ENCODE assay signal across 17 cellular contexts in the genomic region with DNA sequence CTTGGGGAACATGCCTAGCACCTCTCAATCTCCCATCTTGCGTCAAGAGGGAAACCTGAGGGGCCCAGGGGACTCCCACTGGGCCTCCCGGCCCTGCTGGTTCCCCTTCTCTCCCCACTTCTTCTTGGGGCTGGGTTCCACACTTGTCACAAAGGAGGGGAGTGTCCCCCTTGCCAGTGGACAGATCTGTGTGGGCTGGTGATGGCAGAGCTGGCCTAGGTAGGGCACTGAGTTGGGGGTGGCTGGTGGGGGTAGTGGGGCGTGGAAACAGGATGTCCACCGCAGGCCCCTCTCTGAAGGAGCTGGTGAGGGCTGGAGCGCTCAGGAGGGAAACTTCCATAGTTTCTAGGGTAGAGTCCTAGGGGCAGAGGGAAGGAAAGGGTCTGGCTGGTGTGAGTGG.
A peak's percentile ranks its signal among the peaks of the same experiment; 100 is the strongest.
DNase-seq lines count a peak whose midpoint lies in the region; ATAC-seq and TF ChIP-seq lines count a peak whose summit lies in the region.
"Had no signal": no experiment of that assay in that cellular context is flagged by ENCODE, and none has a peak within 500 bp of the region (broad histone marks: within the 10 kb centered on the region; RNA-seq: fewer than 3 reads in every experiment).

No MANE protein-coding gene starts in this region.

- no peak for ATAC-seq in upper lobe of right lung
- ATAC-seq in HG02840 (IDR thresholded peaks at IDR 0.05; ENCODE audit: low FRiP score, unreplicated experiment) = no peak

- no peak overlapping the region for H3K27ac ChIP-seq in ovary
- no peak overlapping the region for H3K27ac ChIP-seq in upper lobe of right lung
- H3K27ac ChIP-seq: C4-2B, left ventricle myocardium inferior had no signal

- TF ChIP-seq POLR2A in ovary (IDR thresholded peaks at IDR 0.05) = no peak

- H3K4me3 Mint-ChIP-seq in dendritic cell treated with granulocyte-macrophage colony-stimulating factor and Interleukin-4, amounts not matched to agents 40 ng/mL and 50 ng/mL, for 4 days = no peak overlapping the region
- no peak overlapping the region for H3K4me3 Mint-ChIP-seq in activated T-helper 2 cell treated with anti-CD3 and anti-CD28 coated beads, Interferon-gamma antibody, Interleukin-2, Interleukin-4, amounts not matched to agents 10 μg/mL and 5 μg/mL and 100 μg/mL, durations not matched to agents 14 hours and 24 hours and 36 hours (ENCODE audit: low read depth)
- H3K4me3 Mint-ChIP-seq: immature natural killer cell had no signal

- TF ChIP-seq CTCF in ovary (IDR thresholded peaks at IDR 0.05) (no peak), upper lobe of right lung (IDR thresholded peaks at IDR 0.05) (no peak)

- H3K4me1 ChIP-seq in ovary (ENCODE audit: insufficient read depth) = peaks cover 16% of the 10 kb centered on the region
- H3K4me1 ChIP-seq in upper lobe of right lung = peaks cover 15% of the 10 kb centered on the region

- TF ChIP-seq EP300 in ovary (IDR thresholded peaks at IDR 0.05) = no peak

- H3K27me3 ChIP-seq in ovary (no peaks in the 10 kb centered on the region), upper lobe of right lung (no peaks in the 10 kb centered on the region)
- H3K27me3 ChIP-seq: tibial nerve had no signal

- H3K9me3 ChIP-seq in ovary = no peaks in the 10 kb centered on the region
- no peaks in the 10 kb centered on the region for H3K9me3 ChIP-seq in upper lobe of right lung
- H3K9me3 ChIP-seq: tibial nerve had no signal

- H3K27me3 Mint-ChIP-seq in dendritic cell treated with granulocyte-macrophage colony-stimulating factor and Interleukin-4, amounts not matched to agents 40 ng/mL and 50 ng/mL, for 4 days = peaks cover 7% of the 10 kb centered on the region
- peaks cover 10% of the 10 kb centered on the region for H3K27me3 Mint-ChIP-seq in activated T-helper 2 cell treated with anti-CD3 and anti-CD28 coated beads, Interferon-gamma antibody, Interleukin-2, Interleukin-4, amounts not matched to agents 10 μg/mL and 5 μg/mL and 100 μg/mL, durations not matched to agents 14 hours and 24 hours and 36 hours (ENCODE audit: low read depth)

- peak; percentile 41 for DNase-seq in activated effector memory CD4-positive, alpha-beta T cell treated with anti-CD3 and anti-CD28 coated beads, Interleukin-2, amount 50 U/mL, for 16 hours
- no peak for DNase-seq in activated effector memory CD4-positive, alpha-beta T cell treated with Interleukin-2 at 50 U/mL for 16 hours
- DNase-seq in ovary (peak in 4 of 5 donors; percentile 18 to 32 (median 24)), upper lobe of right lung (peak; percentile 55), mucosa of gallbladder (ENCODE audit: low spot score) (no peak)
- DNase-seq in activated T-helper 2 cell treated with anti-CD3 and anti-CD28 coated beads, Interferon-gamma antibody, Interleukin-2, Interleukin-4, amounts not matched to agents 10 μg/mL and 5 μg/mL and 100 μg/mL, durations not matched to agents 14 hours and 24 hours and 36 hours (ENCODE audit: low spot score) = no peak
- DNase-seq: DMS153; GDM1; immature natural killer cell; left ventricle myocardium inferior; NCI-H1436; NCI-H526; stimulated activated CD4-positive, alpha-beta T cell treated with anti-CD3 and anti-CD28 coated beads, Interleukin-1b, Interleukin-23, amount 100 ng/mL, for 48 hours had no signal

- peak overlapping the region; percentile 74 for H3K27ac Mint-ChIP-seq in dendritic cell treated with granulocyte-macrophage colony-stimulating factor and Interleukin-4, amounts not matched to agents 40 ng/mL and 50 ng/mL, for 4 days
- no peak overlapping the region for H3K27ac Mint-ChIP-seq in activated T-helper 2 cell treated with anti-CD3 and anti-CD28 coated beads, Interferon-gamma antibody, Interleukin-2, Interleukin-4, amounts not matched to agents 10 μg/mL and 5 μg/mL and 100 μg/mL, durations not matched to agents 14 hours and 24 hours and 36 hours
- H3K27ac Mint-ChIP-seq: immature natural killer cell had no signal

- H3K4me3 ChIP-seq in ovary (no peak overlapping the region), upper lobe of right lung (no peak overlapping the region)
- H3K4me3 ChIP-seq: left ventricle myocardium inferior, tibial nerve had no signal

- intact Hi-C loops in dendritic cell treated with granulocyte-macrophage colony-stimulating factor and Interleukin-4, amounts not matched to agents 40 ng/mL and 50 ng/mL, for 4 days (cut with micrococcal nuclease) = loop anchor here (5.0 kb wide), 1 partner anchor 51 kb away; no protein-coding TSS in a partner anchor
- intact Hi-C loops in ovary (cut with DNase I) = loop anchor here (5.0 to 10.0 kb wide), 7 partner anchors 41 to 508 kb away; a partner anchor contains a TSS
- intact Hi-C loops in upper lobe of right lung (cut with DNase I) = loop anchor here (10.0 kb wide), 2 partner anchors 248 to 508 kb away; a partner anchor contains a TSS
- intact Hi-C loops in activated T-helper 2 cell treated with anti-CD3 and anti-CD28 coated beads, Interferon-gamma antibody, Interleukin-2, Interleukin-4, amounts not matched to agents 10 μg/mL and 5 μg/mL and 100 μg/mL, durations not matched to agents 14 hours and 24 hours and 36 hours (cut with micrococcal nuclease) = no loop called here

- no peaks in the 10 kb centered on the region for H3K36me3 Mint-ChIP-seq in dendritic cell treated with granulocyte-macrophage colony-stimulating factor and Interleukin-4, amounts not matched to agents 40 ng/mL and 50 ng/mL, for 4 days (ENCODE audit: low read depth)
- H3K36me3 Mint-ChIP-seq in activated T-helper 2 cell treated with anti-CD3 and anti-CD28 coated beads, Interferon-gamma antibody, Interleukin-2, Interleukin-4, amounts not matched to agents 10 μg/mL and 5 μg/mL and 100 μg/mL, durations not matched to agents 14 hours and 24 hours and 36 hours (ENCODE audit: low read depth) = no peaks in the 10 kb centered on the region
- H3K36me3 Mint-ChIP-seq: immature natural killer cell had no signal

- H3K9me3 Mint-ChIP-seq in dendritic cell treated with granulocyte-macrophage colony-stimulating factor and Interleukin-4, amounts not matched to agents 40 ng/mL and 50 ng/mL, for 4 days = no peaks in the 10 kb centered on the region
- no peaks in the 10 kb centered on the region for H3K9me3 Mint-ChIP-seq in activated T-helper 2 cell treated with anti-CD3 and anti-CD28 coated beads, Interferon-gamma antibody, Interleukin-2, Interleukin-4, amounts not matched to agents 10 μg/mL and 5 μg/mL and 100 μg/mL, durations not matched to agents 14 hours and 24 hours and 36 hours

- peaks cover 57% of the 10 kb centered on the region for H3K4me1 Mint-ChIP-seq in dendritic cell treated with granulocyte-macrophage colony-stimulating factor and Interleukin-4, amounts not matched to agents 40 ng/mL and 50 ng/mL, for 4 days (ENCODE audit: low read depth)
- H3K4me1 Mint-ChIP-seq in activated T-helper 2 cell treated with anti-CD3 and anti-CD28 coated beads, Interferon-gamma antibody, Interleukin-2, Interleukin-4, amounts not matched to agents 10 μg/mL and 5 μg/mL and 100 μg/mL, durations not matched to agents 14 hours and 24 hours and 36 hours (ENCODE audit: low read depth) = peaks cover 3% of the 10 kb centered on the region

- 87 to 97% (median 92%) methylated on average over 5 of the region's 5 CpGs for WGBS in ovary, 3 donors

- H3K36me3 ChIP-seq in ovary = no peaks in the 10 kb centered on the region
- H3K36me3 ChIP-seq in upper lobe of right lung = no peaks in the 10 kb centered on the region
- H3K36me3 ChIP-seq: left ventricle myocardium inferior, tibial nerve had no signal

Comparison
In these comparisons a context has a peak if more than half of its experiments do, and no peak if none do; other contexts are left out.
1. DNase-seq: peak in activated effector memory CD4-positive, alpha-beta T cell treated with anti-CD3 and anti-CD28 coated beads, Interleukin-2, amount 50 U/mL, for 16 hours (single experiment), ovary (4 of 5) and upper lobe of right lung (single experiment); none in activated effector memory CD4-positive, alpha-beta T cell treated with Interleukin-2 at 50 U/mL for 16 hours (single experiment), activated T-helper 2 cell treated with anti-CD3 and anti-CD28 coated beads, Interferon-gamma antibody, Interleukin-2, Interleukin-4, amounts not matched to agents 10 μg/mL and 5 μg/mL and 100 μg/mL, durations not matched to agents 14 hours and 24 hours and 36 hours (single experiment) and mucosa of gallbladder (single experiment).